ENCODE assay signal across 8 cellular contexts in the genomic region with DNA sequence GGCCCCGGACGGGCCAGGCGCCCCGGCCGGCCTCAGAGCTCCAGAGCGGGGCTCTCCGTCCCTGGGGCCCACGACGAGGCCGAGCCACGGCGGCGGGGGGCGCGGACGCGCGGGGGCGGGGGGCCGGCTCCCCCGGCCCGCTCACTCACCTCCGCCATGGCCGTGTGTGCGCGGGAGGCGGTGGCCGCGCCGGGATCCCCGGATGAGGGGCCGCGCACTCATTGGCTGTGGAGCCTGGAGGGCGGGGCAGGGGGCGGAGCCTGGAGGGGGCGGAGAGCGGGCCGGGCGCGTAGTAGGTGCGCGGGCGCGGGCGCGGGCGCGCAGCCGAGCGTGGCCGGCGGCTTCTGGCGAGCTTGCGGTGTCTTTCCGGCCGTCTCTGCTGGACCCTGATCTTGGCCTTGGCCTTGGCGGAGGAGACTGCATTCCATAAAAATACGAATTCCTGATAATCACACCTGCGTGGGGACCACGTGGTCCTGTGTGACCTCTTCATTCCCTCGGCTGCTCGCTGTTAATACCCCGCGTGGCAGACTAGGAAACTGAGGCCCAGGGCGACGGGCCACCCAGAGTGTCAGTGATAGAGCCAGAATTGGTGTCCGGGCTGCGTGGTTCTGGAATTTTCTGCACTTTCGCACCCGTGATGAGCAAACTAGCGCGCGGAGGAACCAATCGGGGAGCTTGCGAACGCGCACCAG. TPM values are rescaled to one million over a fixed set of nuclear protein-coding genes. Genes with fewer than 3 reads are reported as not detected.
DNase-seq lines count a peak whose midpoint lies in the region; ATAC-seq and TF ChIP-seq lines count a peak whose summit lies in the region.

A gene with protein sequence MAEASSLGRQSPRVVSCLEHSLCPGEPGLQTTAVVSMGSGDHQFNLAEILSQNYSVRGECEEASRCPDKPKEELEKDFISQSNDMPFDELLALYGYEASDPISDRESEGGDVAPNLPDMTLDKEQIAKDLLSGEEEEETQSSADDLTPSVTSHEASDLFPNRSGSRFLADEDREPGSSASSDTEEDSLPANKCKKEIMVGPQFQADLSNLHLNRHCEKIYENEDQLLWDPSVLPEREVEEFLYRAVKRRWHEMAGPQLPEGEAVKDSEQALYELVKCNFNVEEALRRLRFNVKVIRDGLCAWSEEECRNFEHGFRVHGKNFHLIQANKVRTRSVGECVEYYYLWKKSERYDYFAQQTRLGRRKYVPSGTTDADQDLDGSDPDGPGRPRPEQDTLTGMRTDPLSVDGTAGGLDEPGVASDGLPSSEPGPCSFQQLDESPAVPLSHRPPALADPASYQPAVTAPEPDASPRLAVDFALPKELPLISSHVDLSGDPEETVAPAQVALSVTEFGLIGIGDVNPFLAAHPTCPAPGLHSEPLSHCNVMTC (minus strand): TSS at position 172 of the 695 bp plus-strand sequence. CDS start 14 bp downstream, at position 158.

- H3K9me3 Mint-ChIP-seq in CD4-positive, CD25-positive, alpha-beta regulatory T cell, result no peaks in the 10 kb centered on the region
- H3K9me3 Mint-ChIP-seq in nephron progenitor cell, result peaks cover 23% of the 10 kb centered on the region

- no peaks in the 10 kb centered on the region for H3K9me3 ChIP-seq in CD4-positive, CD25-positive, alpha-beta regulatory T cell (ENCODE audit: control insufficient read depth in 2 of 2, low read length in 2 of 2)

- H3K27me3 Mint-ChIP-seq in CD4-positive, CD25-positive, alpha-beta regulatory T cell, result peaks cover 16% of the 10 kb centered on the region
- peaks cover 37% of the 10 kb centered on the region for H3K27me3 Mint-ChIP-seq in nephron progenitor cell (ENCODE audit: low read depth, poor library complexity)

- H3K36me3 ChIP-seq in CD4-positive, CD25-positive, alpha-beta regulatory T cell (ENCODE audit: control insufficient read depth, insufficient read depth, low read length), result no peaks in the 10 kb centered on the region

- peaks cover 15 to 50% (median 31%) of the 10 kb centered on the region in 4 donors for H3K4me1 Mint-ChIP-seq in CD4-positive, CD25-positive, alpha-beta regulatory T cell
- peaks cover 36% of the 10 kb centered on the region for H3K4me1 Mint-ChIP-seq in nephron progenitor cell

- peak within 1 kb of the TSS; percentile 80 for H3K4me3 ChIP-seq in CD4-positive, CD25-positive, alpha-beta regulatory T cell (ENCODE audit: low read depth, low read length)
- H3K4me3 ChIP-seq in fibroblast of villous mesenchyme (ENCODE audit: low read depth, low read length), result peak within 1 kb of the TSS; percentile 75

- peaks cover 35% of the 10 kb centered on the region for H3K4me1 ChIP-seq in CD4-positive, CD25-positive, alpha-beta regulatory T cell (ENCODE audit: control insufficient read depth, insufficient read depth, low read length, poor library complexity, severe bottlenecking)

- no peak for TF ChIP-seq CTCF in fibroblast of villous mesenchyme (IDR thresholded peaks at IDR 0.05; ENCODE audit: insufficient read depth, low read depth, low read length)
- no peak for TF ChIP-seq CTCF in nephron progenitor cell (IDR thresholded peaks at IDR 0.05)

- peak; percentile 79 to 85 (median 81) for DNase-seq in CD4-positive, CD25-positive, alpha-beta regulatory T cell
- peak; percentile 88 for DNase-seq in HuH-7 (ENCODE audit: low spot score)
- peak; percentile 97 for DNase-seq in activated effector memory CD4-positive, alpha-beta T cell treated with anti-CD3 and anti-CD28 coated beads, Interleukin-2, amount 50 U/mL, for 16 hours
- DNase-seq in fibroblast of villous mesenchyme (ENCODE audit: low read depth), result peak; percentile 79
- DNase-seq in nephron progenitor cell, result peak; percentile 93
- peak; percentile 95 for DNase-seq in stimulated activated naive CD8-positive, alpha-beta T cell treated with anti-CD3 and anti-CD28 coated beads, Interleukin-15, Interleukin-2, amounts not matched to agents 100 U/mL and 50 U/mL, for 24 hours

- H3K27ac Mint-ChIP-seq in CD4-positive, CD25-positive, alpha-beta regulatory T cell, result peak within 1 kb of the TSS; percentile 83 to 92 (median 85)
- peak within 1 kb of the TSS; percentile 4 for H3K27ac Mint-ChIP-seq in nephron progenitor cell

- H3K27ac ChIP-seq in CD4-positive, CD25-positive, alpha-beta regulatory T cell (ENCODE audit: insufficient read depth, low read length, poor library complexity, severe bottlenecking), result peak within 1 kb of the TSS; percentile 25

- ATAC-seq in CD4-positive, CD25-positive, alpha-beta regulatory T cell (ENCODE audit: low read depth in 2 of 2), result peak; percentile 94 to 96
- ATAC-seq in GM19463 (IDR thresholded peaks at IDR 0.05; ENCODE audit: unreplicated experiment), result peak; percentile 87
- peak; percentile 96 for ATAC-seq in stimulated activated naive CD8-positive, alpha-beta T cell treated with anti-CD3 and anti-CD28 coated beads, Interleukin-15, Interleukin-2, amounts not matched to agents 100 U/mL and 50 U/mL, for 24 hours

- peaks cover 9% of the 10 kb centered on the region for H3K36me3 Mint-ChIP-seq in CD4-positive, CD25-positive, alpha-beta regulatory T cell
- peaks cover 42% of the 10 kb centered on the region for H3K36me3 Mint-ChIP-seq in nephron progenitor cell (ENCODE audit: low read depth)

- TF ChIP-seq POLR2A in Raji (IDR thresholded peaks at IDR 0.05; ENCODE audit: insufficient read depth, low read depth, low read length), result peak; percentile 66

- H3K27me3 ChIP-seq in CD4-positive, CD25-positive, alpha-beta regulatory T cell (ENCODE audit: control insufficient read depth, insufficient read depth, low read length), result no peaks in the 10 kb centered on the region

- peak within 1 kb of the TSS; percentile 88 to 96 (median 90) for H3K4me3 Mint-ChIP-seq in CD4-positive, CD25-positive, alpha-beta regulatory T cell
- H3K4me3 Mint-ChIP-seq in nephron progenitor cell, result peak within 1 kb of the TSS; percentile 88

RNA-seq across cellular contexts. Expression of the gene that starts here (rescaled TPM):
- 15.8 TPM for total RNA-seq in CD4-positive, CD25-positive, alpha-beta regulatory T cell
- polyA plus RNA-seq in CD4-positive, CD25-positive, alpha-beta regulatory T cell, result 1 to 10 TPM; 2.0 to 4.3 (median 2.9) TPM
- 18.0 and 19.9 TPM in 2 replicates for total RNA-seq in fibroblast of villous mesenchyme

Comparison
In these comparisons a context has a peak if more than half of its experiments do, and no peak if none do; other contexts are left out.
1. Peak in every context shown above with its lines: DNase-seq, ATAC-seq, H3K4me3 ChIP-seq and H3K27ac ChIP-seq.